Comparison of ENCODE assay signal across 10 cellular contexts in the genomic region with DNA sequence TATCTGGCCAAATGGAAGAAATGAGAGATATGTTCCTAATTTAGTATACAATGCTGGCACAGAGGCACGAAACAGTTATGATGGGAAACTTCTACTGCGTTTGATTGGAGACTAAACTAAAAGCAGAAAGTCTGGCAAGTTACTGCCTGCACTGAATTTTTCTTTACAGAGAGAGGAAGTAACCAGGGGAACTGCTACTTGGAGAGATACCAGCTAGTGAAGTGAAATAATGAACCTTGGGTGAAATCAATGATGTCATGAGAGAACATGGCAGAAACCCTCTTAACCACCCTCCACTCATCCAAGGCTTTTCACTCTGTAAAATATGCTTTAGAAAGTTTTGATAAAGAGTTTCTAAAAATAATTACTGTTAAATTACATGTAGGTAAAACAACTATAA. TPM values are rescaled to one million over a fixed set of nuclear protein-coding genes. Genes with fewer than 3 reads are reported as not detected.
DNase-seq lines count a peak whose midpoint lies in the region; ATAC-seq and TF ChIP-seq lines count a peak whose summit lies in the region.
"Had no signal": no experiment of that assay in that cellular context is flagged by ENCODE, and none has a peak within 500 bp of the region (broad histone marks: within the 10 kb centered on the region; RNA-seq: fewer than 3 reads in every experiment).

No MANE protein-coding gene starts in this region.

- CTCF ChIA-PET in mammary epithelial cell (lab: Charles Lee; ENCODE audit: low non-redundant PET): no interaction called here
- CTCF ChIA-PET in CD8-positive, alpha-beta T cell (lab: Charles Lee): no interaction called here

- no TSS peak for BruUV-seq in mammary epithelial cell (replicated peaks; lab: Mats Ljungman, UMichigan)

- H4K20me1 ChIP-seq in mammary epithelial cell (ENCODE audit: insufficient read depth, low read length): no peaks in the 10 kb centered on the region

- no peak for TF ChIP-seq EP300 in stomach (IDR thresholded peaks at IDR 0.05)

- H3K27ac ChIP-seq in mammary epithelial cell (ENCODE audit: insufficient read depth, low read depth, low read length) (no peak overlapping the region), stomach (peak overlapping the region in 4 of 5 donors; percentile 5 to 71 (median 61)), thyroid gland (no peak overlapping the region)
- no peak overlapping the region for H3K27ac ChIP-seq in CD8-positive, alpha-beta T cell (ENCODE audit: low read depth, low read length)
- H3K27ac ChIP-seq: parathyroid adenoma had no signal

- ATAC-seq in GM19467 (IDR thresholded peaks at IDR 0.05; ENCODE audit: unreplicated experiment) (peak; percentile 52), HG03342 (IDR thresholded peaks at IDR 0.05; ENCODE audit: unreplicated experiment) (peak; percentile 60), left colon (no peak)
- no peak for ATAC-seq in CD8-positive, alpha-beta T cell

- no peak overlapping the region for H3K9ac ChIP-seq in mammary epithelial cell (ENCODE audit: insufficient read depth, low read length)
- H3K9ac ChIP-seq: parathyroid adenoma had no signal

- H3K36me3 Mint-ChIP-seq in CD8-positive, alpha-beta T cell: no peaks in the 10 kb centered on the region

- H3K27me3 Mint-ChIP-seq in CD8-positive, alpha-beta T cell (ENCODE audit: low read depth): no peaks in the 10 kb centered on the region

- H3K36me3 ChIP-seq in mammary epithelial cell (ENCODE audit: insufficient read depth, low read length) (no peaks in the 10 kb centered on the region), stomach (peaks cover 0 to 5% (median 0%) of the 10 kb centered on the region in 4 donors), thyroid gland (no peaks in the 10 kb centered on the region)
- H3K36me3 ChIP-seq in CD8-positive, alpha-beta T cell (ENCODE audit: insufficient read depth, low read length): no peaks in the 10 kb centered on the region

- H3K27me3 ChIP-seq in mammary epithelial cell (ENCODE audit: insufficient read depth, low read length): no peaks in the 10 kb centered on the region
- no peaks in the 10 kb centered on the region for H3K27me3 ChIP-seq in stomach
- no peaks in the 10 kb centered on the region for H3K27me3 ChIP-seq in thyroid gland
- H3K27me3 ChIP-seq in CD8-positive, alpha-beta T cell (ENCODE audit: insufficient read depth, low read length): no peaks in the 10 kb centered on the region

- 38% methylated on average over 2 of the region's 2 CpGs for WGBS in mammary epithelial cell (ENCODE audit: low coverage, missing lambda C conversion rate)
- WGBS in stomach, 5 donors: 44 to 78% (median 71%) methylated on average over 2 of the region's 2 CpGs
- 71 to 77% methylated on average over 2 of the region's 2 CpGs for WGBS in thyroid gland, 2 donors

- dilution Hi-C loops in mammary epithelial cell (cut with HindIII; ENCODE audit: low sequenced_read_pairs): no loop called here

- in situ Hi-C loops in mammary epithelial cell (cut with MboI; ENCODE audit: low sequenced_read_pairs in 2 of 2): no loop called here

- POLR2A ChIA-PET in CD8-positive, alpha-beta T cell (lab: Charles Lee): no interaction called here

- peak overlapping the region; percentile 14 for H3K4me2 ChIP-seq in mammary epithelial cell (ENCODE audit: insufficient read depth, low read depth, low read length)

- no peaks in the 10 kb centered on the region for H3K9me3 Mint-ChIP-seq in CD8-positive, alpha-beta T cell
- H3K9me3 Mint-ChIP-seq: T-helper 1 cell treated with Interleukin-12 subunit alpha and Interleukin-12 subunit beta and Interleukin-4 antibody, amounts not matched to agents 30 μg/mL and 1 μg/mL, for 36 hours had no signal

- H3K4me1 Mint-ChIP-seq in CD8-positive, alpha-beta T cell (ENCODE audit: low read depth): no peaks in the 10 kb centered on the region

- no peaks in the 10 kb centered on the region for H3K79me2 ChIP-seq in mammary epithelial cell (ENCODE audit: insufficient read depth, low read length)
- H3K79me2 ChIP-seq: parathyroid adenoma had no signal

- TF ChIP-seq CTCF in mammary epithelial cell (conservative IDR thresholded peaks at IDR 0.05 in 1 of 2, IDR thresholded peaks at IDR 0.05 in 1 of 2; ENCODE audit: extremely low read depth in 1 of 2, insufficient read depth in 1 of 2, low read depth in 1 of 2, low read length in 2 of 2): no peak
- no peak for TF ChIP-seq CTCF in stomach (IDR thresholded peaks at IDR 0.05)
- no peak for TF ChIP-seq CTCF in thyroid gland (IDR thresholded peaks at IDR 0.05)
- no peak for TF ChIP-seq CTCF in CD8-positive, alpha-beta T cell (IDR thresholded peaks at IDR 0.05)

- H3K4me3 Mint-ChIP-seq in CD8-positive, alpha-beta T cell: no peak overlapping the region
- H3K4me3 Mint-ChIP-seq: T-helper 1 cell treated with Interleukin-12 subunit alpha and Interleukin-12 subunit beta and Interleukin-4 antibody, amounts not matched to agents 30 μg/mL and 1 μg/mL, for 36 hours had no signal

- H3K4me1 ChIP-seq in mammary epithelial cell (ENCODE audit: insufficient read depth, low read length) (peaks cover 4% of the 10 kb centered on the region), stomach (peaks cover 0 to 47% (median 19%) of the 10 kb centered on the region in 4 donors), thyroid gland (peaks cover 0 to 3% of the 10 kb centered on the region in 2 donors)
- no peaks in the 10 kb centered on the region for H3K4me1 ChIP-seq in CD8-positive, alpha-beta T cell (ENCODE audit: insufficient read depth, low read length)
- H3K4me1 ChIP-seq: parathyroid adenoma had no signal

- no peak for TF ChIP-seq POLR2A in stomach (IDR thresholded peaks at IDR 0.05)
- no peak for TF ChIP-seq POLR2A in thyroid gland (IDR thresholded peaks at IDR 0.05)

- H3K27ac Mint-ChIP-seq in CD8-positive, alpha-beta T cell: no peak overlapping the region
- H3K27ac Mint-ChIP-seq: T-helper 1 cell treated with Interleukin-12 subunit alpha and Interleukin-12 subunit beta and Interleukin-4 antibody, amounts not matched to agents 30 μg/mL and 1 μg/mL, for 36 hours had no signal

- H2AFZ ChIP-seq in mammary epithelial cell (ENCODE audit: low read depth, low read length): no peak overlapping the region
- H2AFZ ChIP-seq: parathyroid adenoma had no signal

- H3K9me3 ChIP-seq in mammary epithelial cell (replicated peaks; ENCODE audit: insufficient read depth, low read length): no peaks in the 10 kb centered on the region
- H3K9me3 ChIP-seq in stomach: no peaks in the 10 kb centered on the region
- H3K9me3 ChIP-seq in thyroid gland: no peaks in the 10 kb centered on the region
- no peaks in the 10 kb centered on the region for H3K9me3 ChIP-seq in CD8-positive, alpha-beta T cell (ENCODE audit: low read length)

- no peak overlapping the region for H3K4me3 ChIP-seq in mammary epithelial cell (replicated peaks in 1 of 3; ENCODE audit: insufficient read depth in 1 of 3, low read depth in 2 of 3, low read length in 3 of 3)
- H3K4me3 ChIP-seq in stomach: no peak overlapping the region
- no peak overlapping the region for H3K4me3 ChIP-seq in thyroid gland (replicated peaks in 1 of 3)
- H3K4me3 ChIP-seq in CD8-positive, alpha-beta T cell (ENCODE audit: low read depth, low read length): no peak overlapping the region

- intact Hi-C loops in mammary epithelial cell (cut with micrococcal nuclease): no loop called here
- intact Hi-C loops in stomach (cut with DNase I; ENCODE audit: low total_unique reads): no loop called here
- intact Hi-C loops in thyroid gland (cut with DNase I): no loop called here
- intact Hi-C loops in left colon (cut with DNase I, micrococcal nuclease): no loop called here
- intact Hi-C loops in CD8-positive, alpha-beta T cell (cut with DNase I, micrococcal nuclease): no loop called here

- DNase-seq in mammary epithelial cell: peak; percentile 67
- no peak for DNase-seq in stomach
- no peak for DNase-seq in thyroid gland
- DNase-seq in left colon: no peak
- DNase-seq in CD8-positive, alpha-beta T cell: no peak
- DNase-seq: HCEC 1CT had no signal

RNA-seq across cellular contexts. Expression of gene NIBAN1, which starts 29.3 kb away (rescaled TPM):
- total RNA-seq in mammary epithelial cell: 10 to 100 TPM; 35.8 to 70.3 TPM
- polyA plus RNA-seq in mammary epithelial cell: 3.2 TPM
- 8.3 TPM for polyA minus RNA-seq in mammary epithelial cell
- 100 to 1,000 TPM in 2 of 5 donors, 10 to 100 TPM in 2, 1 to 10 TPM in 1; 9.8 to 302 (median 85.6) TPM for total RNA-seq in stomach
- polyA plus RNA-seq in stomach: 10 to 100 TPM in 1 of 3 donors, 1 to 10 TPM in 2; 7.5 to 18.7 (median 9.8) TPM
- total RNA-seq in thyroid gland: 10 to 100 TPM in 2 of 4 donors, 1 to 10 TPM in 2; 6.9 to 13.2 (median 10.2) TPM
- 10 to 100 TPM in 1 of 2 donors, 1 to 10 TPM in 1; 4.6 to 27.5 TPM for total RNA-seq in left colon
- total RNA-seq in CD8-positive, alpha-beta T cell: 10 to 100 TPM; 10.3 to 13.5 TPM

Comparison
In these comparisons a context has a peak if more than half of its experiments do, and no peak if none do; other contexts are left out.
1. ATAC-seq: peak in GM19467 (single experiment) and HG03342 (single experiment); none in left colon (single experiment) and CD8-positive, alpha-beta T cell (single experiment).
2. H3K27ac ChIP-seq: peak in stomach (4 of 5); none in mammary epithelial cell (single experiment), thyroid gland (0 of 3) and CD8-positive, alpha-beta T cell (single experiment).